8 cellular contexts compared by ENCODE assay signal in genomic region chr15:57306944-57307411, GRCh38.
A peak's percentile ranks its signal among the peaks of the same experiment; 100 is the strongest.
DNase-seq lines count a peak whose midpoint lies in the region; ATAC-seq and TF ChIP-seq lines count a peak whose summit lies in the region.

No MANE protein-coding gene starts in this region.

- H3K27me3 Mint-ChIP-seq in H9 (ENCODE audit: low read depth) = peaks cover 1% of the 10 kb centered on the region
- H3K27me3 Mint-ChIP-seq in T-cell = peaks cover 6 to 18% of the 10 kb centered on the region in 2 donors

- H3K4me3 ChIP-seq in right cardiac atrium (ENCODE audit: low read length) (peak overlapping the region; percentile 55), smooth muscle cell (peak overlapping the region; percentile 79)

- H3K9me3 Mint-ChIP-seq in H9 (peaks cover 0 to 2% of the 10 kb centered on the region in 2 experiments; a peak in 3 of 5 replicates), T-cell (no peaks in the 10 kb centered on the region)

- no peak overlapping the region for H3K4ac ChIP-seq in H9 (ENCODE audit: low read depth, low read length)

- peak overlapping the region; percentile 63 for H3K18ac ChIP-seq in H9 (ENCODE audit: insufficient read length, low read depth, low read length)

- no peak overlapping the region for H2BK5ac ChIP-seq in H9 (ENCODE audit: insufficient read length, low read length)

- H2BK20ac ChIP-seq in H9 (ENCODE audit: low read depth, low read length, poor library complexity, severe bottlenecking) = no peak overlapping the region

- H3K27me3 ChIP-seq in H9 (ENCODE audit: insufficient read depth, low read length) (no peaks in the 10 kb centered on the region), right cardiac atrium (ENCODE audit: control insufficient read depth, insufficient read depth) (no peaks in the 10 kb centered on the region), smooth muscle cell (ENCODE audit: low read depth) (no peaks in the 10 kb centered on the region)

- POLR2A ChIA-PET in T-cell (lab: Charles Lee) = no interaction called here

- CTCF ChIA-PET in T-cell (lab: Charles Lee) = interaction anchor here (0.6 to 2.0 kb wide), 9 partner anchors 93 to 818 kb away, joined by 3 to 13 read pairs (median 5); no protein-coding TSS in a partner anchor

- no peak overlapping the region for H2BK12ac ChIP-seq in H9 (ENCODE audit: insufficient read length, low read depth, low read length)

- H3K9ac ChIP-seq in H9 (ENCODE audit: extremely low read depth, insufficient read length, low read length) = no peak overlapping the region
- peak overlapping the region; percentile 80 for H3K9ac ChIP-seq in smooth muscle cell (ENCODE audit: low read depth)

- TF ChIP-seq CTCF in H9 (conservative IDR thresholded peaks at IDR 0.05) = 0 out of 3 replicates have a peak, but pooled peaks have one; percentile 4
- no peak for TF ChIP-seq CTCF in smooth muscle cell (IDR thresholded peaks at IDR 0.05; ENCODE audit: borderline replicate concordance, insufficient read depth, poor library complexity, severe bottlenecking)

- DNase-seq in H9 (peak; percentile 72), T-cell (no peak), right cardiac atrium (peak in 2 of 3 donors; percentile 67 to 68), smooth muscle cell (lab: John Stamatoyannopoulos, UW; ENCODE audit: unreplicated experiment) (no peak), COLO829 (ENCODE audit: low spot score) (no peak), cerebellum (ENCODE audit: low spot score) (no peak), NCI-H1417 treated with DMSO at 0.1 percent for 48 hours (lab: John Stamatoyannopoulos, UW) (no peak), NCI-H2107 treated with DMSO at 0.1 percent for 48 hours (lab: John Stamatoyannopoulos, UW; ENCODE audit: unreplicated experiment) (no peak)

- no peak overlapping the region for H2BK15ac ChIP-seq in H9 (ENCODE audit: low read depth, low read length)

- peak overlapping the region; percentile 14; the same call in 1 of the 2 replicates for H3K14ac ChIP-seq in H9 (ENCODE audit: insufficient read depth, low read length)

- H3K23me2 ChIP-seq in H9 (ENCODE audit: insufficient read length, low read depth, low read length, poor library complexity, severe bottlenecking) = peaks cover 7% of the 10 kb centered on the region

- no peak overlapping the region for H3K27ac ChIP-seq in H9 (ENCODE audit: insufficient read length, low read depth, low read length)
- no peak overlapping the region for H3K27ac ChIP-seq in right cardiac atrium (ENCODE audit: low read length)
- no peak overlapping the region for H3K27ac ChIP-seq in smooth muscle cell (ENCODE audit: low read depth)

- intact Hi-C loops in right cardiac atrium (cut with DNase I) = loop anchor here (5.0 to 10.0 kb wide), 5 partner anchors 160 to 812 kb away; no protein-coding TSS in a partner anchor

- H2AFZ ChIP-seq in H9 (ENCODE audit: low read length) (no peak overlapping the region), smooth muscle cell (ENCODE audit: low read depth) (no peak overlapping the region)

- WGBS in H9 (ENCODE audit: extremely low coverage, insufficient read length, low lambda C conversion rate) = no CpG with 5 or more reads among the region's 24 CpGs
- 32% methylated on average over 24 of the region's 24 CpGs for WGBS in right cardiac atrium
- WGBS in smooth muscle cell (ENCODE audit: low lambda C conversion rate) = 36% methylated on average over 24 of the region's 24 CpGs

- H4K8ac ChIP-seq in H9 (replicated peaks; ENCODE audit: insufficient read length, low read depth, low read length) = no peak overlapping the region

- H2AK5ac ChIP-seq in H9 (ENCODE audit: insufficient read length, low read length) = no peak overlapping the region

- H4K91ac ChIP-seq in H9 (ENCODE audit: insufficient read length, low read depth, low read length) = no peak overlapping the region

- H3K36me3 Mint-ChIP-seq in H9 (ENCODE audit: insufficient read depth in 1 of 3, low read depth in 3 of 3) (no peaks in the 10 kb centered on the region), T-cell (no peaks in the 10 kb centered on the region)

- H3K4me1 ChIP-seq in H9 (ENCODE audit: insufficient read depth, low read length) (peaks cover 3% of the 10 kb centered on the region; the same call in 1 of the 2 replicates), right cardiac atrium (ENCODE audit: control insufficient read depth, insufficient read depth, low read length) (no peaks in the 10 kb centered on the region), smooth muscle cell (ENCODE audit: low read depth) (peaks cover 7% of the 10 kb centered on the region)

- H3K36me3 ChIP-seq in smooth muscle cell (ENCODE audit: low read depth) = no peaks in the 10 kb centered on the region

- no peaks in the 10 kb centered on the region for H3F3A ChIP-seq in smooth muscle cell (ENCODE audit: low read depth)

- H3K4me2 ChIP-seq in H9 (ENCODE audit: insufficient read depth, insufficient read length, low read length) (peak overlapping the region; percentile 65), smooth muscle cell (peak overlapping the region; percentile 100)

- H3K4me1 Mint-ChIP-seq in H9 (peaks cover 28 to 38% of the 10 kb centered on the region in 2 experiments), T-cell (peaks cover 5 to 12% (median 6%) of the 10 kb centered on the region in 3 donors)

- H3K79me1 ChIP-seq in H9 (ENCODE audit: insufficient read depth, low read depth, low read length, poor library complexity, severe bottlenecking) = no peaks in the 10 kb centered on the region

- H3K56ac ChIP-seq in H9 (ENCODE audit: insufficient read length, low read depth, low read length) = no peak overlapping the region

- H3K79me2 ChIP-seq in H9 (ENCODE audit: insufficient read depth, low read length) = no peaks in the 10 kb centered on the region
- H3K79me2 ChIP-seq in smooth muscle cell (ENCODE audit: low read depth) = no peaks in the 10 kb centered on the region

- no peak overlapping the region for H3T11ph ChIP-seq in H9 (ENCODE audit: low read length)

- no peaks in the 10 kb centered on the region for H4K20me1 ChIP-seq in H9 (ENCODE audit: control insufficient read depth, insufficient read depth, insufficient read length)
- H4K20me1 ChIP-seq in smooth muscle cell (ENCODE audit: low read depth) = no peaks in the 10 kb centered on the region

- no peaks in the 10 kb centered on the region for H3K9me3 ChIP-seq in H9 (ENCODE audit: control insufficient read depth, low read depth, low read length)
- H3K9me3 ChIP-seq in right cardiac atrium (ENCODE audit: control insufficient read depth, low read length) = no peaks in the 10 kb centered on the region
- no peaks in the 10 kb centered on the region for H3K9me3 ChIP-seq in smooth muscle cell (replicated peaks; ENCODE audit: low read depth)

- peak overlapping the region; percentile 78 for H3K4me3 Mint-ChIP-seq in H9
- H3K4me3 Mint-ChIP-seq in T-cell = peak overlapping the region in 2 of 3 donors; percentile 37 to 64

- ATAC-seq in T-cell (replicated peaks in 1 of 4) (peak in 1 of 4 experiments; percentile 14), right cardiac atrium (peak; percentile 9 to 32)

- no peak overlapping the region for H2BK120ac ChIP-seq in H9 (ENCODE audit: low read depth, low read length, poor library complexity, severe bottlenecking)

- H3K27ac Mint-ChIP-seq in H9 (no peak overlapping the region; a peak in 1 of 7 replicates), T-cell (no peak overlapping the region)

- no peak overlapping the region for H4K5ac ChIP-seq in H9 (ENCODE audit: insufficient read length, low read depth, low read length)

- no peak overlapping the region for H3K23ac ChIP-seq in H9 (ENCODE audit: insufficient read length, low read depth, low read length)

Comparison
In these comparisons a context has a peak if more than half of its experiments do, and no peak if none do; other contexts are left out.
1. DNase-seq: peak in H9 (single experiment) and right cardiac atrium (2 of 3); none in T-cell (0 of 34), smooth muscle cell (single experiment), COLO829 (single experiment), cerebellum (single experiment), NCI-H1417 treated with DMSO at 0.1 percent for 48 hours (single experiment) and NCI-H2107 treated with DMSO at 0.1 percent for 48 hours (single experiment).